Comparison of ENCODE assay signal across 1 cellular context in the genomic region with DNA sequence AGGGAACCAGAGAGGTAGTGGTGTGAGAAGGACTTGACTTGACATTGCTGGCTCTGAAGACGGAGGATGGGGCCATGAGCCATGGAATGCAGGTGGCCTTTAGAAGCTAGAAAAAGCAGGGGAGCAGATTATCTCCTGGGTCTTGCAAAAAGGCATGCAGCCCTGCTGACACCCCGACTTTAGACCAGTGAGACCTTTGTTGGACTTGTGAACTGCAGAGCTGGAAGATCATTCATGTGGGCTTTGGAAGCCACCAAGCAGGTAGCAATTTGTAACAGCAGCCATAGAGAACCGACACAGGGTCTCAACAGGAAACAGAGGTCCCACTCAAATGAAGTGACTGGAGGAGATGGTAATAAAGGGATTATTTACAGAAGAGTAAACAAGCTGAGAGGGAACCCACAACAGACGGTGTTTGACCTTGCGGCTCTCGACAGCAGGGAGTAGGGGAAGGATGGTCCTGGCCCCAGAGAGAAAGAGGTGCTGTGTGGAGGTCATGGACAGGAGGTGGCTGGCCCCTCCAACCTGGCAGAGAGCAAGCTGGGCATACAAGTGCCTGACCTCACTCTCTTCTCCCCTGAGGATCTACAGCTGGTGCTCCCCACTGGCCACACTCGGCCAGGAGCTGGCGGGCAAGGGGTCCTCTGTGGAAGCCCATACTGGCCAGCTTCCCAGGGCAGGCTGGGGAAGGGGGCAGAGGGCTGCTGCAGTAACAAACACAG.
TF ChIP-seq lines count a peak whose summit lies in the region.

No MANE protein-coding gene starts in this region.

TF ChIP-seq in HepG2, 621 proteins besides CTCF, POLR2A, EP300 and RAD21 (continued from another document and continues in another):
- TF ChIP-seq, protein P1, sequence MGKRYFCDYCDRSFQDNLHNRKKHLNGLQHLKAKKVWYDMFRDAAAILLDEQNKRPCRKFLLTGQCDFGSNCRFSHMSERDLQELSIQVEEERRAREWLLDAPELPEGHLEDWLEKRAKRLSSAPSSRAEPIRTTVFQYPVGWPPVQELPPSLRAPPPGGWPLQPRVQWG (CRISPR knock-in tag; IDR thresholded peaks at IDR 0.05; ENCODE audit: borderline replicate concordance, low read depth): no peak
- no peak for TF ChIP-seq KMT2B (CRISPR knock-in tag; IDR thresholded peaks at IDR 0.05)
- no peak for TF ChIP-seq NFE2 (CRISPR knock-in tag; IDR thresholded peaks at IDR 0.05)
- TF ChIP-seq, protein P2, sequence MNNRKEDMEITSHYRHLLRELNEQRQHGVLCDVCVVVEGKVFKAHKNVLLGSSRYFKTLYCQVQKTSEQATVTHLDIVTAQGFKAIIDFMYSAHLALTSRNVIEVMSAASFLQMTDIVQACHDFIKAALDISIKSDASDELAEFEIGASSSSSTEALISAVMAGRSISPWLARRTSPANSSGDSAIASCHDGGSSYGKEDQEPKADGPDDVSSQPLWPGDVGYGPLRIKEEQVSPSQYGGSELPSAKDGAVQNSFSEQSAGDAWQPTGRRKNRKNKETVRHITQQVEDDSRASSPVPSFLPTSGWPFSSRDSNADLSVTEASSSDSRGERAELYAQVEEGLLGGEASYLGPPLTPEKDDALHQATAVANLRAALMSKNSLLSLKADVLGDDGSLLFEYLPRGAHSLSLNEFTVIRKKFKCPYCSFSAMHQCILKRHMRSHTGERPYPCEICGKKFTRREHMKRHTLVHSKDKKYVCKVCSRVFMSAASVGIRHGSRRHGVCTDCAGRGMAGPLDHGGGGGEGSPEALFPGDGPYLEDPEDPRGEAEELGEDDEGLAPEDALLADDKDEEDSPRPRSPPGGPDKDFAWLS (CRISPR knock-in tag; IDR thresholded peaks at IDR 0.05; ENCODE audit: borderline replicate concordance): 0 out of 2 replicates have a peak, but pooled peaks have one; percentile 58
- TF ChIP-seq HMG20B (CRISPR knock-in tag; conservative IDR thresholded peaks at IDR 0.05): 0 out of 2 replicates have a peak, but pooled peaks have one; percentile 24
- TF ChIP-seq ZBTB1 (CRISPR knock-in tag; IDR thresholded peaks at IDR 0.05; ENCODE audit: borderline replicate concordance): no peak
- TF ChIP-seq SP4 (CRISPR knock-in tag; IDR thresholded peaks at IDR 0.05): no peak
- no peak for TF ChIP-seq TCF7 (IDR thresholded peaks at IDR 0.05; ENCODE audit: low read depth)
- TF ChIP-seq IKZF1 (IDR thresholded peaks at IDR 0.05): no peak
- no peak for TF ChIP-seq MYC (CRISPR knock-in tag; IDR thresholded peaks at IDR 0.05; ENCODE audit: borderline replicate concordance)
- peak; percentile 88; the same call in 1 of the 2 replicates for TF ChIP-seq ZNF274 (CRISPR knock-in tag; IDR thresholded peaks at IDR 0.05)
- no peak for TF ChIP-seq KAT8 (CRISPR knock-in tag; IDR thresholded peaks at IDR 0.05)
- no peak for TF ChIP-seq CENPT (CRISPR knock-in tag; IDR thresholded peaks at IDR 0.05; ENCODE audit: low read depth)
- TF ChIP-seq, protein P3, sequence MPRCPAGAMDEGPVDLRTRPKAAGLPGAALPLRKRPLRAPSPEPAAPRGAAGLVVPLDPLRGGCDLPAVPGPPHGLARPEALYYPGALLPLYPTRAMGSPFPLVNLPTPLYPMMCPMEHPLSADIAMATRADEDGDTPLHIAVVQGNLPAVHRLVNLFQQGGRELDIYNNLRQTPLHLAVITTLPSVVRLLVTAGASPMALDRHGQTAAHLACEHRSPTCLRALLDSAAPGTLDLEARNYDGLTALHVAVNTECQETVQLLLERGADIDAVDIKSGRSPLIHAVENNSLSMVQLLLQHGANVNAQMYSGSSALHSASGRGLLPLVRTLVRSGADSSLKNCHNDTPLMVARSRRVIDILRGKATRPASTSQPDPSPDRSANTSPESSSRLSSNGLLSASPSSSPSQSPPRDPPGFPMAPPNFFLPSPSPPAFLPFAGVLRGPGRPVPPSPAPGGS (CRISPR knock-in tag; IDR thresholded peaks at IDR 0.05): 0 out of 2 replicates have a peak, but pooled peaks have one; percentile 40
- no peak for TF ChIP-seq SNAPC2 (CRISPR knock-in tag; IDR thresholded peaks at IDR 0.05)
- TF ChIP-seq, protein P4, sequence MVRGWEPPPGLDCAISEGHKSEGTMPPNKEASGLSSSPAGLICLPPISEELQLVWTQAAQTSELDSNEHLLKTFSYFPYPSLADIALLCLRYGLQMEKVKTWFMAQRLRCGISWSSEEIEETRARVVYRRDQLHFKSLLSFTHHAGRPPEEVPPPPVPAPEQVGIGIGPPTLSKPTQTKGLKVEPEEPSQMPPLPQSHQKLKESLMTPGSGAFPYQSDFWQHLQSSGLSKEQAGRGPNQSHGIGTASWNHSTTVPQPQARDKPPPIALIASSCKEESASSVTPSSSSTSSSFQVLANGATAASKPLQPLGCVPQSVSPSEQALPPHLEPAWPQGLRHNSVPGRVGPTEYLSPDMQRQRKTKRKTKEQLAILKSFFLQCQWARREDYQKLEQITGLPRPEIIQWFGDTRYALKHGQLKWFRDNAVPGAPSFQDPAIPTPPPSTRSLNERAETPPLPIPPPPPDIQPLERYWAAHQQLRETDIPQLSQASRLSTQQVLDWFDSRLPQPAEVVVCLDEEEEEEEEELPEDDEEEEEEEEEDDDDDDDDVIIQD (CRISPR knock-in tag; IDR thresholded peaks at IDR 0.05; ENCODE audit: low read depth): no peak; the same call in 1 of the 2 replicates
- TF ChIP-seq, protein P5, sequence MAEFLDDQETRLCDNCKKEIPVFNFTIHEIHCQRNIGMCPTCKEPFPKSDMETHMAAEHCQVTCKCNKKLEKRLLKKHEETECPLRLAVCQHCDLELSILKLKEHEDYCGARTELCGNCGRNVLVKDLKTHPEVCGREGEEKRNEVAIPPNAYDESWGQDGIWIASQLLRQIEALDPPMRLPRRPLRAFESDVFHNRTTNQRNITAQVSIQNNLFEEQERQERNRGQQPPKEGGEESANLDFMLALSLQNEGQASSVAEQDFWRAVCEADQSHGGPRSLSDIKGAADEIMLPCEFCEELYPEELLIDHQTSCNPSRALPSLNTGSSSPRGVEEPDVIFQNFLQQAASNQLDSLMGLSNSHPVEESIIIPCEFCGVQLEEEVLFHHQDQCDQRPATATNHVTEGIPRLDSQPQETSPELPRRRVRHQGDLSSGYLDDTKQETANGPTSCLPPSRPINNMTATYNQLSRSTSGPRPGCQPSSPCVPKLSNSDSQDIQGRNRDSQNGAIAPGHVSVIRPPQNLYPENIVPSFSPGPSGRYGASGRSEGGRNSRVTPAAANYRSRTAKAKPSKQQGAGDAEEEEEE (CRISPR knock-in tag; IDR thresholded peaks at IDR 0.05; ENCODE audit: borderline replicate concordance): no peak
- TF ChIP-seq, protein P6, sequence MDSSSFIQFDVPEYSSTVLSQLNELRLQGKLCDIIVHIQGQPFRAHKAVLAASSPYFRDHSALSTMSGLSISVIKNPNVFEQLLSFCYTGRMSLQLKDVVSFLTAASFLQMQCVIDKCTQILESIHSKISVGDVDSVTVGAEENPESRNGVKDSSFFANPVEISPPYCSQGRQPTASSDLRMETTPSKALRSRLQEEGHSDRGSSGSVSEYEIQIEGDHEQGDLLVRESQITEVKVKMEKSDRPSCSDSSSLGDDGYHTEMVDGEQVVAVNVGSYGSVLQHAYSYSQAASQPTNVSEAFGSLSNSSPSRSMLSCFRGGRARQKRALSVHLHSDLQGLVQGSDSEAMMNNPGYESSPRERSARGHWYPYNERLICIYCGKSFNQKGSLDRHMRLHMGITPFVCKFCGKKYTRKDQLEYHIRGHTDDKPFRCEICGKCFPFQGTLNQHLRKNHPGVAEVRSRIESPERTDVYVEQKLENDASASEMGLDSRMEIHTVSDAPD (CRISPR knock-in tag; IDR thresholded peaks at IDR 0.05): no peak
- TF ChIP-seq, protein P7, sequence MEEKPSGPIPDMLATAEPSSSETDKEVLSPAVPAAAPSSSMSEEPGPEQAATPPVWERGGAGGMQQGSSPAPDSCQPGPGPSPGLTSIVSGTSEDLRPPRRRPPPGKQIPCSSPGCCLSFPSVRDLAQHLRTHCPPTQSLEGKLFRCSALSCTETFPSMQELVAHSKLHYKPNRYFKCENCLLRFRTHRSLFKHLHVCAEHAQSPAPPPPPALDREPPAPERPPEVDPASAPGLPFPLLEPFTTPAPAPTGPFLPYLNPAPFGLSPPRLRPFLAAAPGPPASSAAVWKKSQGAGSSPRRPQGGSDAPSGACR (CRISPR knock-in tag; IDR thresholded peaks at IDR 0.05): 0 out of 2 replicates have a peak, but pooled peaks have one; percentile 7
- no peak for TF ChIP-seq RFXAP (CRISPR knock-in tag; IDR thresholded peaks at IDR 0.05; ENCODE audit: borderline replicate concordance)
- TF ChIP-seq, protein P8, sequence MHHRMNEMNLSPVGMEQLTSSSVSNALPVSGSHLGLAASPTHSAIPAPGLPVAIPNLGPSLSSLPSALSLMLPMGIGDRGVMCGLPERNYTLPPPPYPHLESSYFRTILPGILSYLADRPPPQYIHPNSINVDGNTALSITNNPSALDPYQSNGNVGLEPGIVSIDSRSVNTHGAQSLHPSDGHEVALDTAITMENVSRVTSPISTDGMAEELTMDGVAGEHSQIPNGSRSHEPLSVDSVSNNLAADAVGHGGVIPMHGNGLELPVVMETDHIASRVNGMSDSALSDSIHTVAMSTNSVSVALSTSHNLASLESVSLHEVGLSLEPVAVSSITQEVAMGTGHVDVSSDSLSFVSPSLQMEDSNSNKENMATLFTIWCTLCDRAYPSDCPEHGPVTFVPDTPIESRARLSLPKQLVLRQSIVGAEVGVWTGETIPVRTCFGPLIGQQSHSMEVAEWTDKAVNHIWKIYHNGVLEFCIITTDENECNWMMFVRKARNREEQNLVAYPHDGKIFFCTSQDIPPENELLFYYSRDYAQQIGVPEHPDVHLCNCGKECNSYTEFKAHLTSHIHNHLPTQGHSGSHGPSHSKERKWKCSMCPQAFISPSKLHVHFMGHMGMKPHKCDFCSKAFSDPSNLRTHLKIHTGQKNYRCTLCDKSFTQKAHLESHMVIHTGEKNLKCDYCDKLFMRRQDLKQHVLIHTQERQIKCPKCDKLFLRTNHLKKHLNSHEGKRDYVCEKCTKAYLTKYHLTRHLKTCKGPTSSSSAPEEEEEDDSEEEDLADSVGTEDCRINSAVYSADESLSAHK (CRISPR knock-in tag; IDR thresholded peaks at IDR 0.05; ENCODE audit: borderline replicate concordance): no peak
- no peak for TF ChIP-seq XRCC5 (optimal IDR thresholded peaks at IDR 0.05; ENCODE audit: low read length)
- TF ChIP-seq NCOA5 (CRISPR knock-in tag; IDR thresholded peaks at IDR 0.05): no peak
- TF ChIP-seq, protein P9, sequence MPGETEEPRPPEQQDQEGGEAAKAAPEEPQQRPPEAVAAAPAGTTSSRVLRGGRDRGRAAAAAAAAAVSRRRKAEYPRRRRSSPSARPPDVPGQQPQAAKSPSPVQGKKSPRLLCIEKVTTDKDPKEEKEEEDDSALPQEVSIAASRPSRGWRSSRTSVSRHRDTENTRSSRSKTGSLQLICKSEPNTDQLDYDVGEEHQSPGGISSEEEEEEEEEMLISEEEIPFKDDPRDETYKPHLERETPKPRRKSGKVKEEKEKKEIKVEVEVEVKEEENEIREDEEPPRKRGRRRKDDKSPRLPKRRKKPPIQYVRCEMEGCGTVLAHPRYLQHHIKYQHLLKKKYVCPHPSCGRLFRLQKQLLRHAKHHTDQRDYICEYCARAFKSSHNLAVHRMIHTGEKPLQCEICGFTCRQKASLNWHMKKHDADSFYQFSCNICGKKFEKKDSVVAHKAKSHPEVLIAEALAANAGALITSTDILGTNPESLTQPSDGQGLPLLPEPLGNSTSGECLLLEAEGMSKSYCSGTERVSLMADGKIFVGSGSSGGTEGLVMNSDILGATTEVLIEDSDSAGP (CRISPR knock-in tag; IDR thresholded peaks at IDR 0.05; ENCODE audit: borderline replicate concordance): peak; percentile 84
- TF ChIP-seq AHR (CRISPR knock-in tag; IDR thresholded peaks at IDR 0.05): no peak
- no peak for TF ChIP-seq TP53 (CRISPR knock-in tag; conservative IDR thresholded peaks at IDR 0.05)
- no peak for TF ChIP-seq PHF5A (CRISPR knock-in tag; IDR thresholded peaks at IDR 0.05; ENCODE audit: low read depth, unreplicated experiment)
- no peak for TF ChIP-seq YEATS4 (CRISPR knock-in tag; IDR thresholded peaks at IDR 0.05; ENCODE audit: borderline replicate concordance)
- TF ChIP-seq GATA4 (IDR thresholded peaks at IDR 0.05; ENCODE audit: borderline replicate concordance, low read depth): no peak
- no peak for TF ChIP-seq ZBTB8A (CRISPR knock-in tag; IDR thresholded peaks at IDR 0.05; ENCODE audit: borderline replicate concordance, low read depth)
- TF ChIP-seq ETV6 (CRISPR knock-in tag; conservative IDR thresholded peaks at IDR 0.05): no peak
- TF ChIP-seq ZMYM3 (CRISPR knock-in tag; IDR thresholded peaks at IDR 0.05): peak; percentile 94
- TF ChIP-seq SRF (IDR thresholded peaks at IDR 0.05; ENCODE audit: low read depth, low read length): no peak
- TF ChIP-seq ZNF703 (CRISPR knock-in tag; IDR thresholded peaks at IDR 0.05; ENCODE audit: borderline replicate concordance): no peak
- TF ChIP-seq ZNF382 (CRISPR knock-in tag; IDR thresholded peaks at IDR 0.05; ENCODE audit: borderline replicate concordance): no peak
- no peak for TF ChIP-seq CBX1 (IDR thresholded peaks at IDR 0.05; ENCODE audit: low read depth)
- no peak for TF ChIP-seq DR1 (CRISPR knock-in tag; IDR thresholded peaks at IDR 0.05)
- TF ChIP-seq, protein P10, sequence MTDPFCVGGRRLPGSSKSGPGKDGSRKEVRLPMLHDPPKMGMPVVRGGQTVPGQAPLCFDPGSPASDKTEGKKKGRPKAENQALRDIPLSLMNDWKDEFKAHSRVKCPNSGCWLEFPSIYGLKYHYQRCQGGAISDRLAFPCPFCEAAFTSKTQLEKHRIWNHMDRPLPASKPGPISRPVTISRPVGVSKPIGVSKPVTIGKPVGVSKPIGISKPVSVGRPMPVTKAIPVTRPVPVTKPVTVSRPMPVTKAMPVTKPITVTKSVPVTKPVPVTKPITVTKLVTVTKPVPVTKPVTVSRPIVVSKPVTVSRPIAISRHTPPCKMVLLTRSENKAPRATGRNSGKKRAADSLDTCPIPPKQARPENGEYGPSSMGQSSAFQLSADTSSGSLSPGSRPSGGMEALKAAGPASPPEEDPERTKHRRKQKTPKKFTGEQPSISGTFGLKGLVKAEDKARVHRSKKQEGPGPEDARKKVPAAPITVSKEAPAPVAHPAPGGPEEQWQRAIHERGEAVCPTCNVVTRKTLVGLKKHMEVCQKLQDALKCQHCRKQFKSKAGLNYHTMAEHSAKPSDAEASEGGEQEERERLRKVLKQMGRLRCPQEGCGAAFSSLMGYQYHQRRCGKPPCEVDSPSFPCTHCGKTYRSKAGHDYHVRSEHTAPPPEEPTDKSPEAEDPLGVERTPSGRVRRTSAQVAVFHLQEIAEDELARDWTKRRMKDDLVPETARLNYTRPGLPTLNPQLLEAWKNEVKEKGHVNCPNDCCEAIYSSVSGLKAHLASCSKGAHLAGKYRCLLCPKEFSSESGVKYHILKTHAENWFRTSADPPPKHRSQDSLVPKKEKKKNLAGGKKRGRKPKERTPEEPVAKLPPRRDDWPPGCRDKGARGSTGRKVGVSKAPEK (CRISPR knock-in tag; IDR thresholded peaks at IDR 0.05; ENCODE audit: borderline replicate concordance): 0 out of 2 replicates have a peak, but pooled peaks have one; percentile 64
- peak; percentile 76 for TF ChIP-seq FOXA3 (CRISPR knock-in tag; IDR thresholded peaks at IDR 0.05)
- no peak for TF ChIP-seq NFIC (IDR thresholded peaks at IDR 0.05; ENCODE audit: low read length)
- TF ChIP-seq ZSCAN12 (CRISPR knock-in tag; IDR thresholded peaks at IDR 0.05): no peak
- no peak for TF ChIP-seq GATAD1 (CRISPR knock-in tag; IDR thresholded peaks at IDR 0.05)
- TF ChIP-seq PHF20 (CRISPR knock-in tag; IDR thresholded peaks at IDR 0.05): no peak
- 0 out of 2 replicates have a peak, but pooled peaks have one; percentile 71 for TF ChIP-seq ZNF543 (CRISPR knock-in tag; IDR thresholded peaks at IDR 0.05)
- no peak for TF ChIP-seq NFE2L2 (IDR thresholded peaks at IDR 0.05; ENCODE audit: low read length)
- no peak for TF ChIP-seq HOXA9 (CRISPR knock-in tag; IDR thresholded peaks at IDR 0.05; ENCODE audit: borderline replicate concordance)
- TF ChIP-seq ATAD3A (CRISPR knock-in tag; IDR thresholded peaks at IDR 0.05): no peak
- no peak for TF ChIP-seq SMARCC2 (IDR thresholded peaks at IDR 0.05)
